Comparison of ENCODE assay signal across 15 cellular contexts in genomic region chr6:135037541-135037940, GRCh38. TPM values are rescaled to one million over a fixed set of nuclear protein-coding genes. Genes with fewer than 3 reads are reported as not detected.
A peak's percentile ranks its signal among the peaks of the same experiment; 100 is the strongest.
DNase-seq lines count a peak whose midpoint lies in the region; ATAC-seq lines count a peak whose summit lies in the region.
"Had no signal": no experiment of that assay in that cellular context is flagged by ENCODE, and none has a peak within 500 bp of the region (broad histone marks: within the 10 kb centered on the region; RNA-seq: fewer than 3 reads in every experiment).

No MANE protein-coding gene starts in this region.

- no peaks in the 10 kb centered on the region for H3K27me3 ChIP-seq in effector memory CD4-positive, alpha-beta T cell (replicated peaks; ENCODE audit: control insufficient read depth, insufficient read depth, low read length, poor library complexity, severe bottlenecking)

- ATAC-seq in T-cell (replicated peaks in 1 of 4) = no peak
- no peak for ATAC-seq in naive thymus-derived CD8-positive, alpha-beta T cell

- H3K4me1 ChIP-seq in effector memory CD4-positive, alpha-beta T cell (ENCODE audit: control insufficient read depth, insufficient read depth, low read length, poor library complexity, severe bottlenecking) = no peaks in the 10 kb centered on the region

- POLR2A ChIA-PET in T-cell (lab: Charles Lee) = interaction anchor here in 1 of 2 donors (0.7 kb wide), 1 partner anchor 147 kb away, joined by 3 read pairs; no protein-coding TSS in a partner anchor
- POLR2A ChIA-PET in naive thymus-derived CD8-positive, alpha-beta T cell (lab: Charles Lee) = interaction anchor here (1.1 to 1.3 kb wide), 2 partner anchors 17 to 19 kb away, joined by 3 read pairs; partner anchors contain the start of gene HBS1L

- H3K9me3 Mint-ChIP-seq in activated naive CD4-positive, alpha-beta T cell treated with anti-CD3 and anti-CD28 coated beads, Interleukin-2, amount 50 U/mL, for 24 hours = no peaks in the 10 kb centered on the region
- H3K9me3 Mint-ChIP-seq in T-cell = no peaks in the 10 kb centered on the region
- H3K9me3 Mint-ChIP-seq in naive thymus-derived CD8-positive, alpha-beta T cell = no peaks in the 10 kb centered on the region

- no peak overlapping the region for H3K4me3 ChIP-seq in effector memory CD4-positive, alpha-beta T cell (ENCODE audit: insufficient read depth, low read depth, low read length, poor library complexity, severe bottlenecking)

- peak overlapping the region; percentile 83 for H3K27ac Mint-ChIP-seq in activated naive CD4-positive, alpha-beta T cell treated with anti-CD3 and anti-CD28 coated beads, Interleukin-2, amount 50 U/mL, for 24 hours
- peak overlapping the region; percentile 67 to 69 for H3K27ac Mint-ChIP-seq in T-cell
- H3K27ac Mint-ChIP-seq in naive thymus-derived CD8-positive, alpha-beta T cell = peak overlapping the region in 7 of 10 donors; percentile 31 to 78 (median 44)
- H3K27ac Mint-ChIP-seq: B cell had no signal

- H3K9me3 ChIP-seq in effector memory CD4-positive, alpha-beta T cell (ENCODE audit: control insufficient read depth, low read length) = no peaks in the 10 kb centered on the region

- H3K4me3 Mint-ChIP-seq in activated naive CD4-positive, alpha-beta T cell treated with anti-CD3 and anti-CD28 coated beads, Interleukin-2, amount 50 U/mL, for 24 hours = no peak overlapping the region
- no peak overlapping the region for H3K4me3 Mint-ChIP-seq in T-cell
- no peak overlapping the region for H3K4me3 Mint-ChIP-seq in naive thymus-derived CD8-positive, alpha-beta T cell
- H3K4me3 Mint-ChIP-seq: B cell had no signal

- H3K4me1 Mint-ChIP-seq in activated naive CD4-positive, alpha-beta T cell treated with anti-CD3 and anti-CD28 coated beads, Interleukin-2, amount 50 U/mL, for 24 hours = peaks cover 57% of the 10 kb centered on the region
- peaks cover 33 to 53% (median 48%) of the 10 kb centered on the region in 3 donors for H3K4me1 Mint-ChIP-seq in T-cell
- H3K4me1 Mint-ChIP-seq in naive thymus-derived CD8-positive, alpha-beta T cell = peaks cover 7 to 44% (median 40%) of the 10 kb centered on the region in 4 donors

- peaks cover 24% of the 10 kb centered on the region for H3K36me3 Mint-ChIP-seq in activated naive CD4-positive, alpha-beta T cell treated with anti-CD3 and anti-CD28 coated beads, Interleukin-2, amount 50 U/mL, for 24 hours
- H3K36me3 Mint-ChIP-seq in T-cell = peaks cover 53% of the 10 kb centered on the region
- H3K36me3 Mint-ChIP-seq in naive thymus-derived CD8-positive, alpha-beta T cell = peaks cover 3 to 76% (median 25%) of the 10 kb centered on the region in 3 donors

- no peaks in the 10 kb centered on the region for H3K27me3 Mint-ChIP-seq in activated naive CD4-positive, alpha-beta T cell treated with anti-CD3 and anti-CD28 coated beads, Interleukin-2, amount 50 U/mL, for 24 hours
- no peaks in the 10 kb centered on the region for H3K27me3 Mint-ChIP-seq in T-cell
- no peaks in the 10 kb centered on the region for H3K27me3 Mint-ChIP-seq in naive thymus-derived CD8-positive, alpha-beta T cell
- H3K27me3 Mint-ChIP-seq: B cell had no signal

- peak overlapping the region; percentile 22 for H3K27ac ChIP-seq in effector memory CD4-positive, alpha-beta T cell (ENCODE audit: insufficient read depth, low read length, poor library complexity, severe bottlenecking)

- CTCF ChIA-PET in T-cell (lab: Charles Lee) = interaction anchor here in 1 of 2 donors (0.6 to 1.1 kb wide), 2 partner anchors 17 to 1879 kb away, joined by 4 read pairs; partner anchors contain the start of gene HBS1L

- no peak for DNase-seq in activated naive CD4-positive, alpha-beta T cell treated with Interleukin-2 at 50 U/mL for 16 hours
- DNase-seq in T-cell (no peak), DMS79 treated with DMSO at 0.1 percent for 48 hours (lab: John Stamatoyannopoulos, UW) (no peak), NOMO-1 treated with dmso at 0.1 percent for 144 hours (lab: John Stamatoyannopoulos, UW; ENCODE audit: unreplicated experiment) (no peak)
- DNase-seq in effector memory CD4-positive, alpha-beta T cell = no peak
- no peak for DNase-seq in naive thymus-derived CD8-positive, alpha-beta T cell
- DNase-seq: H7, Karpas-422, NCI-H1105 treated with DMSO at 0.1 percent for 48 hours, NCI-H187, NCI-H446 treated with DMSO at 0.1 percent for 48 hours, NCI-H748 treated with DMSO at 0.1 percent for 48 hours, Right ventricle myocardium superior had no signal

- H3K36me3 ChIP-seq in effector memory CD4-positive, alpha-beta T cell (ENCODE audit: control insufficient read depth, insufficient read depth, low read length) = peaks cover 35% of the 10 kb centered on the region

RNA-seq across cellular contexts. Expression of gene HBS1L, which starts 17.1 kb away (rescaled TPM):
- total RNA-seq in T-cell = 100 to 1,000 TPM in 1 of 5 donors, 10 to 100 TPM in 4; 51.4 to 112 (median 69.7) TPM
- total RNA-seq in naive thymus-derived CD8-positive, alpha-beta T cell = 10 to 100 TPM; 87.0 to 96.9 TPM
- polyA plus RNA-seq in naive thymus-derived CD8-positive, alpha-beta T cell = 10 to 100 TPM; 71.1 to 78.2 (median 71.9) TPM
